In genomic region chr20:53255102-53255710, GRCh38 we compare ENCODE assay signal across 16 cellular contexts.
DNase-seq lines count a peak whose midpoint lies in the region; ATAC-seq lines count a peak whose summit lies in the region.
"Had no signal": no experiment of that assay in that cellular context is flagged by ENCODE, and none has a peak within 500 bp of the region (broad histone marks: within the 10 kb centered on the region; RNA-seq: fewer than 3 reads in every experiment).

No MANE protein-coding gene starts in this region.

- no peak overlapping the region for H2BK120ac ChIP-seq in neuronal stem cell (ENCODE audit: low read depth, low read length)

- H3K4me3 Mint-ChIP-seq in activated CD4-positive, alpha-beta memory T cell treated with anti-CD3 and anti-CD28 coated beads for 36 hours, result no peak overlapping the region
- H3K4me3 Mint-ChIP-seq in activated CD4-positive, alpha-beta memory T cell treated with anti-CD3 and anti-CD28 coated beads, Interleukin-2, amount 10 ng/mL, durations not matched to agents 7 days and 5 days, result no peak overlapping the region

- no peaks in the 10 kb centered on the region for H3K79me1 ChIP-seq in neuronal stem cell (ENCODE audit: low read depth, low read length)

- DNase-seq in activated CD4-positive, alpha-beta memory T cell treated with anti-CD3 and anti-CD28 coated beads for 36 hours, result peak; percentile 64
- DNase-seq in activated CD4-positive, alpha-beta memory T cell treated with anti-CD3 and anti-CD28 coated beads, Interleukin-2, amount 10 ng/mL, durations not matched to agents 7 days and 5 days, result no peak
- peak in 2 of 3 donors; percentile 15 to 24 for DNase-seq in stimulated activated CD4-positive, alpha-beta T cell treated with anti-CD3 and anti-CD28 coated beads, Interleukin-12 subunit alpha, Interleukin-12 subunit beta, amount 100 ng/mL, for 48 hours (ENCODE audit: low read depth in 2 of 3, low spot score in 1 of 3)
- DNase-seq in stimulated activated CD4-positive, alpha-beta T cell treated with anti-CD3 and anti-CD28 coated beads, Interleukin-12 subunit alpha, Interleukin-12 subunit beta, amount 100 ng/mL, for 4 hours, result no peak
- no peak for DNase-seq in neuronal stem cell (ENCODE audit: low spot score)
- DNase-seq in stimulated activated naive CD8-positive, alpha-beta T cell treated with anti-CD3 and anti-CD28 coated beads, Interleukin-15, Interleukin-2, amounts not matched to agents 100 U/mL and 50 U/mL, for 24 hours, result no peak
- no peak for DNase-seq in AG20443 (ENCODE audit: low spot score)
- DNase-seq: DMS79 treated with DMSO at 0.1 percent for 48 hours, H7, NCI-H1092, NCI-H146, NCI-H2081, NCI-H524 had no signal

- intact Hi-C loops in activated CD4-positive, alpha-beta memory T cell treated with anti-CD3 and anti-CD28 coated beads for 36 hours (cut with micrococcal nuclease), result loop anchor here (1.0 kb wide), 1 partner anchor 8 kb away; no protein-coding TSS in a partner anchor

- WGBS in neuronal stem cell (ENCODE audit: extremely low coverage in 2 of 2, insufficient read length in 2 of 2, insufficient replicate concordance in 1 of 2), 2 donors, result no CpG with 5 or more reads among the region's 18 CpGs

- no peaks in the 10 kb centered on the region for H3K27me3 ChIP-seq in neuronal stem cell (ENCODE audit: control insufficient read depth in 3 of 3, insufficient read depth in 3 of 3, low read depth in 1 of 3, low read length in 3 of 3)
- H3K27me3 ChIP-seq: BLaER1 treated with 17β-estradiol and CSF1 and Interleukin-3, amounts not matched to agents 10 nM and 100 nM had no signal

- peak overlapping the region; percentile 57 for H3K18ac ChIP-seq in neuronal stem cell (ENCODE audit: low read length)

- H4K8ac ChIP-seq in neuronal stem cell (ENCODE audit: low read depth, low read length), result no peak overlapping the region

- H3K4ac ChIP-seq in neuronal stem cell (ENCODE audit: low read length), result no peak overlapping the region

- H3K4me1 ChIP-seq in neuronal stem cell (ENCODE audit: control insufficient read depth in 2 of 2, insufficient read depth in 1 of 2, low read depth in 1 of 2, low read length in 2 of 2), result peaks cover 10% of the 10 kb centered on the region in 2 donors
- H3K4me1 ChIP-seq: BLaER1 treated with 17β-estradiol and CSF1 and Interleukin-3, amounts not matched to agents 10 nM and 100 nM had no signal

- H3K27ac Mint-ChIP-seq in activated CD4-positive, alpha-beta memory T cell treated with anti-CD3 and anti-CD28 coated beads for 36 hours, result no peak overlapping the region
- no peak overlapping the region for H3K27ac Mint-ChIP-seq in activated CD4-positive, alpha-beta memory T cell treated with anti-CD3 and anti-CD28 coated beads, Interleukin-2, amount 10 ng/mL, durations not matched to agents 7 days and 5 days

- H2BK15ac ChIP-seq in neuronal stem cell (ENCODE audit: low read length), result no peak overlapping the region

- H4K91ac ChIP-seq in neuronal stem cell (ENCODE audit: low read depth, low read length, poor library complexity), result no peak overlapping the region

- no peak overlapping the region for H2BK12ac ChIP-seq in neuronal stem cell (ENCODE audit: low read length)

- peak; percentile 68 for ATAC-seq in stimulated activated naive CD8-positive, alpha-beta T cell treated with anti-CD3 and anti-CD28 coated beads, Interleukin-15, Interleukin-2, amounts not matched to agents 100 U/mL and 50 U/mL, for 24 hours
- ATAC-seq: Panc1 had no signal

- no peak overlapping the region for H2BK5ac ChIP-seq in neuronal stem cell (ENCODE audit: low read length)

- no peak overlapping the region for H3K4me3 ChIP-seq in neuronal stem cell (ENCODE audit: low read length in 2 of 2)
- H3K4me3 ChIP-seq: BLaER1 treated with 17β-estradiol and CSF1 and Interleukin-3, amounts not matched to agents 10 nM and 100 nM had no signal

- H3K23ac ChIP-seq in neuronal stem cell (ENCODE audit: low read depth, low read length, poor library complexity), result no peak overlapping the region

- H3K9me3 ChIP-seq in neuronal stem cell (replicated peaks in 1 of 2; ENCODE audit: control insufficient read depth in 2 of 2, insufficient read depth in 1 of 2, low read depth in 1 of 2, low read length in 2 of 2), result peaks cover 6 to 9% of the 10 kb centered on the region in 2 donors

- POLR2A ChIA-PET in activated CD4-positive, alpha-beta memory T cell treated with anti-CD3 and anti-CD28 coated beads for 36 hours (lab: Charles Lee), result interaction anchor here (1.0 kb wide), 1 partner anchor 126 kb away, joined by 3 read pairs; no protein-coding TSS in a partner anchor
- POLR2A ChIA-PET in activated CD4-positive, alpha-beta memory T cell treated with anti-CD3 and anti-CD28 coated beads, Interleukin-2, amount 10 ng/mL, durations not matched to agents 7 days and 5 days (lab: Charles Lee), result no interaction called here

- H3K9me3 Mint-ChIP-seq in activated CD4-positive, alpha-beta memory T cell treated with anti-CD3 and anti-CD28 coated beads for 36 hours, result no peaks in the 10 kb centered on the region
- no peaks in the 10 kb centered on the region for H3K9me3 Mint-ChIP-seq in activated CD4-positive, alpha-beta memory T cell treated with anti-CD3 and anti-CD28 coated beads, Interleukin-2, amount 10 ng/mL, durations not matched to agents 7 days and 5 days

- peaks cover 15% of the 10 kb centered on the region for H3K4me1 Mint-ChIP-seq in activated CD4-positive, alpha-beta memory T cell treated with anti-CD3 and anti-CD28 coated beads for 36 hours (ENCODE audit: low read depth)
- H3K4me1 Mint-ChIP-seq in activated CD4-positive, alpha-beta memory T cell treated with anti-CD3 and anti-CD28 coated beads, Interleukin-2, amount 10 ng/mL, durations not matched to agents 7 days and 5 days, result no peaks in the 10 kb centered on the region

- no peak overlapping the region for H2AK5ac ChIP-seq in neuronal stem cell (ENCODE audit: low read depth, low read length)

- H2AFZ ChIP-seq in neuronal stem cell (ENCODE audit: low read length), result no peak overlapping the region

- peak overlapping the region; percentile 91 for H3K14ac ChIP-seq in neuronal stem cell (ENCODE audit: low read length)

- peaks cover 2% of the 10 kb centered on the region for H3K27me3 Mint-ChIP-seq in activated CD4-positive, alpha-beta memory T cell treated with anti-CD3 and anti-CD28 coated beads for 36 hours
- H3K27me3 Mint-ChIP-seq in activated CD4-positive, alpha-beta memory T cell treated with anti-CD3 and anti-CD28 coated beads, Interleukin-2, amount 10 ng/mL, durations not matched to agents 7 days and 5 days, result peaks cover 5% of the 10 kb centered on the region

- no peak overlapping the region for H3K4me2 ChIP-seq in neuronal stem cell (ENCODE audit: insufficient read depth, low read length, poor library complexity, severe bottlenecking)
- H3K4me2 ChIP-seq: BLaER1 treated with 17β-estradiol and CSF1 and Interleukin-3, amounts not matched to agents 10 nM and 100 nM; KMS-11 had no signal

- H3K36me3 Mint-ChIP-seq in activated CD4-positive, alpha-beta memory T cell treated with anti-CD3 and anti-CD28 coated beads for 36 hours, result peaks cover 30% of the 10 kb centered on the region
- H3K36me3 Mint-ChIP-seq in activated CD4-positive, alpha-beta memory T cell treated with anti-CD3 and anti-CD28 coated beads, Interleukin-2, amount 10 ng/mL, durations not matched to agents 7 days and 5 days (ENCODE audit: low read depth), result peaks cover 12% of the 10 kb centered on the region

- no peak overlapping the region for H3K27ac ChIP-seq in neuronal stem cell (replicated peaks; ENCODE audit: low read length)
- H3K27ac ChIP-seq: BLaER1 treated with 17β-estradiol and CSF1 and Interleukin-3, amounts not matched to agents 10 nM and 100 nM; KMS-11 had no signal

- CTCF ChIA-PET in activated CD4-positive, alpha-beta memory T cell treated with anti-CD3 and anti-CD28 coated beads for 36 hours (lab: Charles Lee), result no interaction called here
- CTCF ChIA-PET in activated CD4-positive, alpha-beta memory T cell treated with anti-CD3 and anti-CD28 coated beads, Interleukin-2, amount 10 ng/mL, durations not matched to agents 7 days and 5 days (lab: Charles Lee), result no interaction called here

- H3K9ac ChIP-seq in neuronal stem cell (ENCODE audit: low read depth, low read length, poor library complexity), result no peak overlapping the region
- H3K9ac ChIP-seq: BLaER1 treated with 17β-estradiol and CSF1 and Interleukin-3, amounts not matched to agents 10 nM and 100 nM; KMS-11 had no signal

- H3K36me3 ChIP-seq in neuronal stem cell (replicated peaks in 1 of 2; ENCODE audit: control insufficient read depth in 2 of 2, insufficient read depth in 2 of 2, low read length in 2 of 2), result peaks cover 0 to 4% of the 10 kb centered on the region in 2 donors
- H3K36me3 ChIP-seq: BLaER1 treated with 17β-estradiol and CSF1 and Interleukin-3, amounts not matched to agents 10 nM and 100 nM had no signal

Comparison
In these comparisons a context has a peak if more than half of its experiments do, and no peak if none do; other contexts are left out.
1. DNase-seq: peak in activated CD4-positive, alpha-beta memory T cell treated with anti-CD3 and anti-CD28 coated beads for 36 hours (single experiment) and stimulated activated CD4-positive, alpha-beta T cell treated with anti-CD3 and anti-CD28 coated beads, Interleukin-12 subunit alpha, Interleukin-12 subunit beta, amount 100 ng/mL, for 48 hours (2 of 3); none in activated CD4-positive, alpha-beta memory T cell treated with anti-CD3 and anti-CD28 coated beads, Interleukin-2, amount 10 ng/mL, durations not matched to agents 7 days and 5 days (single experiment), stimulated activated CD4-positive, alpha-beta T cell treated with anti-CD3 and anti-CD28 coated beads, Interleukin-12 subunit alpha, Interleukin-12 subunit beta, amount 100 ng/mL, for 4 hours (single experiment), neuronal stem cell (single experiment), stimulated activated naive CD8-positive, alpha-beta T cell treated with anti-CD3 and anti-CD28 coated beads, Interleukin-15, Interleukin-2, amounts not matched to agents 100 U/mL and 50 U/mL, for 24 hours (single experiment) and AG20443 (single experiment).